Comparison of ENCODE assay signal across 1 cellular context in the genomic region with DNA sequence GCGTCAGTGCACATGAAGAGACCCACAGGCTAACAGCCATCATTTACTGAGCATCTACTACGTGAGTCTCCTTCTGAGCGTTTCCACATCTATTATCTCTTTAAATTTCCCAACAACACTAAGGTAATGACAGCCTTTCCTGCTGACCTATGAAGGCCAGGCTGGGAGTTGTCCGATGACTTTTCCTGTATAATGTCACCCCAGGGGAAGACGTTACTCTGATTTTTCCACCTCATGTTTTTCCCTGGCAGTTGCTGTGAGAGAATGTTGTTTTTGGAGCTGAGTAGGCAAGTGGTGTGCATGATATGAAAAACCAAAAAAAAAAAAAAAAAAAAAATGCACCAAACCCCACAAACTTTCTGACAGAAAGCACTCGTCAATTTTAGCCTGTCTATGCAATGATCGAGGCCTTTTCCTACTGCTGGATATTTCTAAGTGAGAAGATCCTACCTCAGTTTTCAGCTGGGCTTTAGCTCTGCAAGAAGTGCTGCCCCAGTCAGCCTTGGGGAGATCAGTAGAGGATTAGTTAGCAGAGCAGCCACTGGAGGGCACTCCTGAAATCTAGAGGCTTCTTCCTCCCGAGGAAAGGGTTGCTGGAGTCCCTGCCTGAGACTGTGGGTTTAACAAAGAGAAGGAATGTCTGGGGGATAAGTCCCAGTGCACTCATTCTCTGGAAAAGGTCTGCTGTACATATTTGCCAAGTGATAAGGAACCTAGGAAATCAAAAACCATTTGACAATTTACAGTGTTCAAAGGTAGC.
TF ChIP-seq lines count a peak whose summit lies in the region.

No MANE protein-coding gene starts in this region.

TF ChIP-seq in H1, 55 proteins besides CTCF, POLR2A, EP300 and RAD21:
- no peak for TF ChIP-seq HDAC2 (IDR thresholded peaks at IDR 0.05; ENCODE audit: borderline replicate concordance in 1 of 2, low read depth in 2 of 2, low read length in 2 of 2)
- TF ChIP-seq SUZ12 (IDR thresholded peaks at IDR 0.05; ENCODE audit: low read length) = no peak
- TF ChIP-seq JUND (IDR thresholded peaks at IDR 0.05; ENCODE audit: low read length) = no peak
- 0 out of 2 replicates have a peak, but pooled peaks have one; percentile 6 for TF ChIP-seq TEAD4 (IDR thresholded peaks at IDR 0.05; ENCODE audit: low read depth, low read length)
